ENCODE assay signal across 14 cellular contexts in genomic region chr6:707576-708236, GRCh38. TPM values are rescaled to one million over a fixed set of nuclear protein-coding genes. Genes with fewer than 3 reads are reported as not detected.
"Had no signal": no experiment of that assay in that cellular context is flagged by ENCODE, and none has a peak within 500 bp of the region (broad histone marks: within the 10 kb centered on the region; RNA-seq: fewer than 3 reads in every experiment).

No MANE protein-coding gene starts in this region.

- ATAC-seq: activated naive CD8-positive, alpha-beta T cell treated with anti-CD3 and anti-CD28 coated beads, Interleukin-2, amount 50 U/mL, for 24 hours; pancreas; stimulated activated naive B cell treated with anti-CD40 and anti-IgM and Interleukin-4, amounts not matched to agents 10 μg/mL and 1 μg/mL and 100 μg/mL, for 72 hours had no signal

- H3K36me3 ChIP-seq: ascending aorta, breast epithelium, pancreas had no signal

- H3K9me3 Mint-ChIP-seq: activated naive CD4-positive, alpha-beta T cell treated with anti-CD3 and anti-CD28 coated beads for 36 hours; activated naive CD8-positive, alpha-beta T cell treated with anti-CD3 and anti-CD28 coated beads, Interleukin-2, amount 50 U/mL, for 24 hours; activated T-helper 2 cell treated with anti-CD3 and anti-CD28 coated beads, Interferon-gamma antibody, Interleukin-2, Interleukin-4, amounts not matched to agents 10 μg/mL and 5 μg/mL and 100 μg/mL, durations not matched to agents 14 hours and 24 hours and 36 hours; stimulated activated naive B cell treated with anti-CD40 and anti-IgM and Interleukin-4, amounts not matched to agents 10 μg/mL and 1 μg/mL and 100 μg/mL, for 72 hours had no signal

- H3K9me3 ChIP-seq: ascending aorta, breast epithelium, pancreas had no signal

- H3K27me3 ChIP-seq: ascending aorta, breast epithelium had no signal

- DNase-seq: activated CD4-positive, alpha-beta T cell treated with anti-CD3 and anti-CD28 coated beads for 1 hour; activated CD4-positive, alpha-beta T cell treated with anti-CD3 and anti-CD28 coated beads, Interleukin-2, amount 50 U/mL, for 48 hours; activated naive CD4-positive, alpha-beta T cell treated with anti-CD3 and anti-CD28 coated beads for 36 hours; activated naive CD8-positive, alpha-beta T cell treated with anti-CD3 and anti-CD28 coated beads, Interleukin-2, amount 50 U/mL, for 24 hours; erythroblast; pancreas; stimulated activated CD4-positive, alpha-beta T cell treated with anti-CD3 and anti-CD28 coated beads, Interleukin-2, amount 100 ng/mL, for 48 hours; stimulated activated naive B cell treated with anti-CD40 and anti-IgM and Interleukin-4, amounts not matched to agents 10 μg/mL and 1 μg/mL and 100 μg/mL, for 72 hours; substantia nigra; T-helper 9 cell; trophoblast cell had no signal

- H3K4me3 Mint-ChIP-seq: activated naive CD4-positive, alpha-beta T cell treated with anti-CD3 and anti-CD28 coated beads for 36 hours; activated naive CD8-positive, alpha-beta T cell treated with anti-CD3 and anti-CD28 coated beads, Interleukin-2, amount 50 U/mL, for 24 hours; stimulated activated naive B cell treated with anti-CD40 and anti-IgM and Interleukin-4, amounts not matched to agents 10 μg/mL and 1 μg/mL and 100 μg/mL, for 72 hours had no signal

- H3K36me3 Mint-ChIP-seq: stimulated activated naive B cell treated with anti-CD40 and anti-IgM and Interleukin-4, amounts not matched to agents 10 μg/mL and 1 μg/mL and 100 μg/mL, for 72 hours had no signal

- H3K4me1 ChIP-seq: breast epithelium, pancreas had no signal

- H3K27ac ChIP-seq: ascending aorta, pancreas had no signal

- H3K4me3 ChIP-seq: ascending aorta, breast epithelium, pancreas had no signal

- H3K27ac Mint-ChIP-seq: activated naive CD4-positive, alpha-beta T cell treated with anti-CD3 and anti-CD28 coated beads for 36 hours; activated naive CD8-positive, alpha-beta T cell treated with anti-CD3 and anti-CD28 coated beads, Interleukin-2, amount 50 U/mL, for 24 hours; activated T-helper 2 cell treated with anti-CD3 and anti-CD28 coated beads, Interferon-gamma antibody, Interleukin-2, Interleukin-4, amounts not matched to agents 10 μg/mL and 5 μg/mL and 100 μg/mL, durations not matched to agents 14 hours and 24 hours and 36 hours; stimulated activated naive B cell treated with anti-CD40 and anti-IgM and Interleukin-4, amounts not matched to agents 10 μg/mL and 1 μg/mL and 100 μg/mL, for 72 hours had no signal

- FAIRE-seq: pancreas had no signal

RNA-seq across cellular contexts. Expression of gene HUS1B, which starts 50.8 kb away (rescaled TPM):
- total RNA-seq: ascending aorta had no signal
